34 cellular contexts compared by ENCODE assay signal in genomic region chr3:10835406-10835805, GRCh38. TPM values are rescaled to one million over a fixed set of nuclear protein-coding genes. Genes with fewer than 3 reads are reported as not detected.
DNase-seq lines count a peak whose midpoint lies in the region; ATAC-seq and TF ChIP-seq lines count a peak whose summit lies in the region.
"Had no signal": no experiment of that assay in that cellular context is flagged by ENCODE, and none has a peak within 500 bp of the region (broad histone marks: within the 10 kb centered on the region; RNA-seq: fewer than 3 reads in every experiment).

No MANE protein-coding gene starts in this region.

- H3K27me3 ChIP-seq in BLaER1 (no peaks in the 10 kb centered on the region), foreskin keratinocyte (no peaks in the 10 kb centered on the region)

- DNase-seq in Daoy (ENCODE audit: low read depth) (peak; percentile 14), MV-4-11 (lab: John Stamatoyannopoulos, UW) (peak; percentile 15), foreskin keratinocyte (no peak), cerebellar cortex (ENCODE audit: low spot score) (no peak), DMS114 treated with DMSO at 0.1 percent for 48 hours (lab: John Stamatoyannopoulos, UW; ENCODE audit: unreplicated experiment) (no peak)
- DNase-seq in activated CD8-positive, alpha-beta memory T cell treated with anti-CD3 and anti-CD28 coated beads, Interleukin-2, amount 50 U/mL, for 4 hours, result no peak
- DNase-seq: activated CD4-positive, alpha-beta T cell treated with anti-CD3 and anti-CD28 coated beads, Interleukin-2, amount 10 ng/mL, durations not matched to agents 7 days and 5 days; activated CD8-positive, alpha-beta memory T cell treated with anti-CD3 and anti-CD28 coated beads, Interleukin-2, amount 10 ng/mL, durations not matched to agents 7 days and 5 days; activated naive CD4-positive, alpha-beta T cell treated with anti-CD3 and anti-CD28 coated beads, Interleukin-2, amount 10 ng/mL, durations not matched to agents 7 days and 5 days; effector CD4-positive, alpha-beta T cell; glutamatergic neuron; kidney glomerular epithelial cell; lower lobe of right lung; natural killer cell; NCI-H1694 treated with DMSO at 0.1 percent for 48 hours; NCI-H2171; NCI-H524; PC-9; retina; stimulated activated CD4-positive, alpha-beta T cell treated with anti-CD3 and anti-CD28 coated beads, Interleukin-1b, Interleukin-23, amount 100 ng/mL, for 48 hours; stomach; T-helper 2 cell; tibial artery had no signal

- no peak overlapping the region for H3K4me3 ChIP-seq in BLaER1
- H3K4me3 ChIP-seq: lower lobe of right lung, PC-9, smooth muscle cell, stomach, tibial artery had no signal

- peaks cover 70% of the 10 kb centered on the region for H3K4me1 ChIP-seq in BLaER1
- H3K4me1 ChIP-seq in foreskin keratinocyte, result no peaks in the 10 kb centered on the region
- H3K4me1 ChIP-seq: lower lobe of right lung, stomach had no signal

- H3K9ac ChIP-seq in BLaER1, result peak overlapping the region; percentile 60; the same call in 1 of the 2 replicates

- peak; percentile 28 for ATAC-seq in foreskin keratinocyte
- ATAC-seq in GM21619 (IDR thresholded peaks at IDR 0.05; ENCODE audit: unreplicated experiment), result no peak
- ATAC-seq: activated CD8-positive, alpha-beta memory T cell treated with anti-CD3 and anti-CD28 coated beads, Interleukin-2, amount 10 ng/mL, durations not matched to agents 7 days and 5 days; lower lobe of right lung; natural killer cell; Right ventricle myocardium inferior; SK-N-SH treated with all-trans-retinoic acid at 6 μM for 48 hours had no signal

- no peaks in the 10 kb centered on the region for H4K20me1 ChIP-seq in BLaER1

- peak overlapping the region; percentile 74 for H3K27ac ChIP-seq in BLaER1
- H3K27ac ChIP-seq in foreskin keratinocyte, result no peak overlapping the region
- H3K27ac ChIP-seq: C4-2B, HL-60, lower lobe of right lung, PC-9, stomach, tibial artery had no signal

- H3K4me2 ChIP-seq in BLaER1, result peak overlapping the region; percentile 66
- H3K4me2 ChIP-seq: PC-9, smooth muscle cell had no signal

- peak; percentile 54 for TF ChIP-seq CTCF in foreskin keratinocyte (conservative IDR thresholded peaks at IDR 0.05)

- H3K36me3 ChIP-seq in BLaER1, result no peaks in the 10 kb centered on the region
- H3K36me3 ChIP-seq: lower lobe of right lung, stomach, tibial artery had no signal

- no peaks in the 10 kb centered on the region for H3K9me3 ChIP-seq in BLaER1
- H3K9me3 ChIP-seq: lower lobe of right lung, stomach, tibial artery had no signal

RNA-seq across cellular contexts. Expression of gene SLC6A11, which starts 19.4 kb away (rescaled TPM):
- 0.80 and 1.6 TPM in 2 replicates for total RNA-seq in Daoy (2014; rRNA removed; shearing (Covaris generic))
- total RNA-seq in foreskin keratinocyte, result 4.4 and 5.7 TPM in 2 replicates
- polyA plus RNA-seq in foreskin keratinocyte, result 2.1 and 3.1 TPM in 2 replicates
- total RNA-seq: activated CD4-positive, alpha-beta T cell treated with anti-CD3 and anti-CD28 coated beads, Interleukin-2, amount 10 ng/mL, durations not matched to agents 7 days and 5 days; activated CD8-positive, alpha-beta memory T cell treated with anti-CD3 and anti-CD28 coated beads, Interleukin-2, amount 10 ng/mL, durations not matched to agents 7 days and 5 days; epithelial cell of proximal tubule; G401; LHCN-M2; lower lobe of right lung; natural killer cell; osteoblast; PC-9; Right ventricle myocardium inferior; smooth muscle cell had no signal
- polyA plus RNA-seq: smooth muscle cell had no signal

Comparison
In these comparisons a context has a peak if more than half of its experiments do, and no peak if none do; other contexts are left out.
1. DNase-seq: peak in Daoy (single experiment) and MV-4-11 (single experiment); none in foreskin keratinocyte (0 of 2), activated CD8-positive, alpha-beta memory T cell treated with anti-CD3 and anti-CD28 coated beads, Interleukin-2, amount 50 U/mL, for 4 hours (single experiment), cerebellar cortex (single experiment) and DMS114 treated with DMSO at 0.1 percent for 48 hours (single experiment).